7 cellular contexts compared by ENCODE assay signal in the genomic region with DNA sequence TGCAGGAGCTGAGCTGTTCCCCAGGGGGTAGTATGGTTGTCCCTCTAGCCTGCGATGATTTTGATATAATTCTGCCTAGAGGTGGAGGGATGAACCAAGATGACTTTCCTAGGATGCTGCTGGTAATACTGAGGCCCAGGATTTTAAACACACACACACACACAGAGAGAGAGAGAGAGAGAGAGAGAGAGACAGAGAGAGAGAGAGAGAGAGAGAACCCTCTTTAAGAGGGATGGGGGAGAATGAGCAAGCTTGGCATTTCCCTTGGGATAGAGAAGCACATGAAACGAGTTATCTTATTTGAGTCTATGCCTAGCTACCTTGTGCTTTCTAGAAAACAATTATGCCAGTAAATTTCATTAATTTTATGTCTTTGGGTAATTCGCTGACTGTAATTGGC.
"Had no signal": no experiment of that assay in that cellular context is flagged by ENCODE, and none has a peak within 500 bp of the region (broad histone marks: within the 10 kb centered on the region; RNA-seq: fewer than 3 reads in every experiment).

No MANE protein-coding gene starts in this region.

- H3K4me3 ChIP-seq: GM23338, HAP-1 had no signal

- H3K36me3 ChIP-seq: HAP-1 had no signal

- H3K27ac ChIP-seq: HL-60 had no signal

- H3K36me3 Mint-ChIP-seq: IgD-negative memory B cell had no signal

- DNase-seq: KBM-7 had no signal

- H3K4me3 Mint-ChIP-seq: GM23338, IgD-negative memory B cell had no signal

- H3K4me1 ChIP-seq: HAP-1 had no signal

- H3K4me2 ChIP-seq: GM23338 had no signal

- H3K9me3 ChIP-seq: HAP-1 had no signal

- H2AFZ ChIP-seq: GM23338 had no signal

- ATAC-seq: GM23338, HCT116, HepG2 had no signal

- H3K9me3 Mint-ChIP-seq: GM23338 had no signal

- H3K27ac Mint-ChIP-seq: GM23338, IgD-negative memory B cell had no signal

- H3K4me1 Mint-ChIP-seq: GM23338 had no signal
